Comparison of ENCODE assay signal across 21 cellular contexts in the genomic region with DNA sequence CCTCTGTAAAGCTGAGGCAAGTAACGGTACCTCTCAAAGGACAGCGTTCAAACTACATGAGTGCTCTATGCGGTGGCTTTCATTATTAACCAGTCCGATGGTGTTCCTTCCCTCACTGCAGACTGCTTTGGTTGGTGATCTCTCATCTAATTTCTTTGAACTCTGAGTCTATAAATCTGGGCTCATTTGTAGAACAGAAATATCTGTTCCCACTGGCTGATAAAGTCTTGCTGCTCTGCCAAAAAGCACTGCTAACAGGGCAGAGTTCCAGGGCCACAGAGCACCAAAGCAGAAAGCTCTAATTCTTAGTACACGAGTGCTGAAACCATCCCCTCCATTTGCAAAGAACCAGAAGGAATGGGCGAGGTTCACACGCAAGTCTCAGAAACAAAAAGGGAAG.
A peak's percentile ranks its signal among the peaks of the same experiment; 100 is the strongest.
DNase-seq lines count a peak whose midpoint lies in the region; ATAC-seq and TF ChIP-seq lines count a peak whose summit lies in the region.
"Had no signal": no experiment of that assay in that cellular context is flagged by ENCODE, and none has a peak within 500 bp of the region (broad histone marks: within the 10 kb centered on the region; RNA-seq: fewer than 3 reads in every experiment).

No MANE protein-coding gene starts in this region.

- intact Hi-C loops in left cardiac atrium (cut with DNase I) = no loop called here
- intact Hi-C loops in testis (cut with DNase I; ENCODE audit: low total_unique reads) = no loop called here

- H3K27ac ChIP-seq in testis = no peak overlapping the region
- H3K27ac ChIP-seq: GM23248, thoracic aorta had no signal

- no peak for TF ChIP-seq CTCF in testis (IDR thresholded peaks at IDR 0.05)

- no peaks in the 10 kb centered on the region for H3K9me3 ChIP-seq in testis
- H3K9me3 ChIP-seq: thoracic aorta had no signal

- H3K27me3 ChIP-seq in testis = no peaks in the 10 kb centered on the region

- no peak overlapping the region for H3K4me3 ChIP-seq in testis
- H3K4me3 ChIP-seq: GM23248, thoracic aorta had no signal

- ATAC-seq in SK-N-SH treated with all-trans-retinoic acid at 6 μM for 48 hours (peak; percentile 28; the same call in 1 of the 3 replicates), left cardiac atrium (peak; percentile 68 to 86), HG03196 (IDR thresholded peaks at IDR 0.05; ENCODE audit: unreplicated experiment) (no peak)
- ATAC-seq: T-cell had no signal

- WGBS in testis, 2 donors = 28 to 35% methylated on average over 7 of the region's 7 CpGs

- peak; percentile 64 for DNase-seq in cerebellum (ENCODE audit: low spot score)
- DNase-seq in left cardiac atrium = peak; percentile 66
- DNase-seq in testis = peak; percentile 77
- DNase-seq in NCI-H146 treated with DMSO at 0.1 percent for 48 hours (lab: John Stamatoyannopoulos, UW; ENCODE audit: unreplicated experiment) = no peak
- no peak for DNase-seq in DMS 273 (lab: John Stamatoyannopoulos, UW; ENCODE audit: unreplicated experiment)
- DNase-seq: activated CD4-positive, alpha-beta T cell treated with anti-CD3 and anti-CD28 coated beads, Interleukin-2, amount 10 ng/mL, durations not matched to agents 7 days and 5 days; activated CD8-positive, alpha-beta memory T cell treated with anti-CD3 and anti-CD28 coated beads, Interleukin-2, amount 50 U/mL, for 4 hours; activated gamma-delta T cell; amniotic stem cell; COR-L47; EL; GM23248; NCI-H1092 treated with DMSO at 0.1 percent for 48 hours; NCI-H2107; NCI-H524 treated with DMSO at 0.1 percent for 48 hours; retina; RPMI8226; T-cell had no signal

- no peaks in the 10 kb centered on the region for H3K36me3 ChIP-seq in testis (ENCODE audit: low read depth, missing control alignments)

- H3K4me1 ChIP-seq in testis = peaks cover 16% of the 10 kb centered on the region

- TF ChIP-seq POLR2A in testis (IDR thresholded peaks at IDR 0.05) = no peak

TF ChIP-seq in SK-N-SH treated with all-trans-retinoic acid at 6 μM for 48 hours, 23 proteins besides CTCF, POLR2A, EP300 and RAD21:
- no peak for TF ChIP-seq BACH2 (CRISPR knock-in tag; IDR thresholded peaks at IDR 0.05; ENCODE audit: borderline replicate concordance)
- no peak for TF ChIP-seq RARB (CRISPR knock-in tag; IDR thresholded peaks at IDR 0.05)
- TF ChIP-seq TCF4 (CRISPR knock-in tag; IDR thresholded peaks at IDR 0.05; ENCODE audit: borderline replicate concordance) = peak; percentile 33; the same call in 1 of the 2 replicates
- no peak for TF ChIP-seq ZNF70 (CRISPR knock-in tag; IDR thresholded peaks at IDR 0.05)

Comparison
In these comparisons a context has a peak if more than half of its experiments do, and no peak if none do; other contexts are left out.
1. DNase-seq: peak in cerebellum (single experiment), left cardiac atrium (single experiment) and testis (single experiment); none in NCI-H146 treated with DMSO at 0.1 percent for 48 hours (single experiment) and DMS 273 (single experiment).